16 cellular contexts compared by ENCODE assay signal in the genomic region with DNA sequence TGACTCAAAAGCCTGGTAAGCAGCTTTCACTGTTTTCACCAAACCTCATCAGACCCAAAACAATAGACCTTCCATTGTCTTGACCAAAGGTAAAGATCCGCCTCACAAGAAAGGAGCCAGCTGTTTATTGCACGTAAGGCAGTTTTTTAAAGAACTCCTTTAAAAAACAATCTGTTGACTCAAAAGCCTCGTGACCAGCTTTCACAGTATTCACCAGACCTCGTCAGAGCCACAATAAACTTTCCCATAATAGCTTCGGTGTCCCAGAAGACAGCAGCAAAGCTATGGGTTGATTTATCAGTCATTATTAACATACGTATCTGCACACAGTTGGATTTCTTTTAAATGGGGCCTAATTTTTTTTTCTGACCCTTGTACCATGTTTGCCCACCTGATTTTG. TPM values are rescaled to one million over a fixed set of nuclear protein-coding genes. Genes with fewer than 3 reads are reported as not detected.
DNase-seq lines count a peak whose midpoint lies in the region; TF ChIP-seq lines count a peak whose summit lies in the region.
"Had no signal": no experiment of that assay in that cellular context is flagged by ENCODE, and none has a peak within 500 bp of the region (broad histone marks: within the 10 kb centered on the region; RNA-seq: fewer than 3 reads in every experiment).

No MANE protein-coding gene starts in this region.

- peak overlapping the region; percentile 32 for H3K27ac ChIP-seq in subcutaneous abdominal adipose tissue (ENCODE audit: low read depth, low read length)
- H3K27ac ChIP-seq: Peyer's patch had no signal

- no peak overlapping the region for H3K4me3 ChIP-seq in foreskin fibroblast (ENCODE audit: low read depth in 1 of 2, low read length in 2 of 2)
- no peak overlapping the region for H3K4me3 ChIP-seq in subcutaneous abdominal adipose tissue (ENCODE audit: low read depth in 1 of 5, low read length in 5 of 5)
- H3K4me3 ChIP-seq: Peyer's patch had no signal

- H3K4me1 ChIP-seq in subcutaneous abdominal adipose tissue (ENCODE audit: control insufficient read depth in 5 of 5, insufficient read depth in 5 of 5, low read length in 5 of 5) = peaks cover 10 to 46% (median 38%) of the 10 kb centered on the region in 5 donors

- H3K27me3 ChIP-seq in subcutaneous abdominal adipose tissue (ENCODE audit: control insufficient read depth in 5 of 5, insufficient read depth in 4 of 5, low read length in 5 of 5) = no peaks in the 10 kb centered on the region
- H3K27me3 ChIP-seq: Peyer's patch had no signal

- in situ Hi-C loops in SK-MEL-5 (cut with HindIII; ENCODE audit: low pct_unique_long_range_greater_than_20kb, low sequenced_read_pairs) = no loop called here

- DNase-seq in COLO829 (ENCODE audit: low spot score) (peak; percentile 39), SK-MEL-5 (ENCODE audit: low read depth, low spot score) (peak; percentile 83), foreskin fibroblast (peak; percentile 35 to 57), NCI-H524 (lab: John Stamatoyannopoulos, UW) (no peak), RKO (ENCODE audit: low spot score) (no peak)
- DNase-seq in stimulated activated CD4-positive, alpha-beta T cell treated with anti-CD3 and anti-CD28 coated beads, Interleukin-4, amount 100 ng/mL, for 4 hours = no peak
- DNase-seq: C1 segment of cervical spinal cord, DMS79 treated with DMSO at 0.1 percent for 48 hours, KG1, NCI-H1105 treated with DMSO at 0.1 percent for 48 hours, NCI-H1694, NCI-H2081 treated with DMSO at 0.1 percent for 48 hours, NCI-H446, NCI-H69, Peyer's patch had no signal

- H3K36me3 ChIP-seq in subcutaneous abdominal adipose tissue (ENCODE audit: control insufficient read depth in 5 of 5, insufficient read depth in 5 of 5, low read length in 5 of 5) = no peaks in the 10 kb centered on the region
- H3K36me3 ChIP-seq: Peyer's patch had no signal

- no peak overlapping the region for H3K9ac ChIP-seq in subcutaneous abdominal adipose tissue (ENCODE audit: low read length in 5 of 5)

- TF ChIP-seq CTCF in foreskin fibroblast (IDR thresholded peaks at IDR 0.05; ENCODE audit: low read depth, low read length) = no peak

- H3K9me3 ChIP-seq in subcutaneous abdominal adipose tissue (ENCODE audit: control insufficient read depth in 5 of 5, low read length in 5 of 5) = no peaks in the 10 kb centered on the region
- H3K9me3 ChIP-seq: Peyer's patch had no signal

RNA-seq across cellular contexts. Expression of a gene that starts 17.4 kb away (rescaled TPM):
- total RNA-seq in SK-MEL-5 (2014; rRNA removed; shearing (Covaris generic)) = 45.7 and 48.5 TPM in 2 replicates
- polyA plus RNA-seq in SK-MEL-5 (2015; cell fraction: cytosol; rRNA removed) = 12.6 and 18.1 TPM in 2 replicates
- polyA plus RNA-seq in SK-MEL-5 (2015; cell fraction: nucleus; rRNA removed) = 15.5 and 24.7 TPM in 2 replicates

Comparison
In these comparisons a context has a peak if more than half of its experiments do, and no peak if none do; other contexts are left out.
1. DNase-seq: peak in COLO829 (single experiment), SK-MEL-5 (single experiment) and foreskin fibroblast (2 of 2); none in NCI-H524 (0 of 2), RKO (single experiment) and stimulated activated CD4-positive, alpha-beta T cell treated with anti-CD3 and anti-CD28 coated beads, Interleukin-4, amount 100 ng/mL, for 4 hours (0 of 2).